8 cellular contexts compared by ENCODE assay signal in genomic region chr7:154929006-154929726, GRCh38.
DNase-seq lines count a peak whose midpoint lies in the region; ATAC-seq, FAIRE-seq and TF ChIP-seq lines count a peak whose summit lies in the region.

No MANE protein-coding gene starts in this region.

- intact Hi-C loops in tibial artery (cut with DNase I; ENCODE audit: low total_unique reads) = loop anchor here (5.0 kb wide), 2 partner anchors 73 to 413 kb away; partner anchors contain the start of gene PAXIP1

- peak overlapping the region; percentile 96 for H3K27ac Mint-ChIP-seq in activated CD4-positive, alpha-beta T cell treated with anti-CD3 and anti-CD28 coated beads, Interleukin-2, amount 10 ng/mL, durations not matched to agents 7 days and 5 days

- no peaks in the 10 kb centered on the region for H4K20me1 ChIP-seq in keratinocyte (ENCODE audit: control insufficient read depth, extremely low read depth, insufficient read depth, low read length)

- peak overlapping the region; percentile 91 for H3K4me2 ChIP-seq in keratinocyte (ENCODE audit: control insufficient read depth, extremely low read depth, insufficient read depth, low read depth, low read length)

- H3K27me3 ChIP-seq in keratinocyte (ENCODE audit: control insufficient read depth, extremely low read depth, insufficient read depth, low read length) = no peaks in the 10 kb centered on the region
- no peaks in the 10 kb centered on the region for H3K27me3 ChIP-seq in tibial artery

- H3K27ac ChIP-seq in VCaP = peak overlapping the region; percentile 70
- H3K27ac ChIP-seq in keratinocyte (ENCODE audit: control insufficient read depth, insufficient read depth, low read length) = peak overlapping the region; percentile 59
- H3K27ac ChIP-seq in tibial artery = peak overlapping the region; percentile 80 to 94

- no peak for ATAC-seq in activated CD4-positive, CD25-positive, alpha-beta regulatory T cell treated with anti-CD3 and anti-CD28 coated beads, Interleukin-2, amount 50 U/mL, for 24 hours

- peaks cover 3% of the 10 kb centered on the region for H3K27me3 Mint-ChIP-seq in activated CD4-positive, alpha-beta T cell treated with anti-CD3 and anti-CD28 coated beads, Interleukin-2, amount 10 ng/mL, durations not matched to agents 7 days and 5 days

- peak overlapping the region; percentile 75 for H3K9ac ChIP-seq in keratinocyte (ENCODE audit: control insufficient read depth, extremely low read depth, insufficient read depth, low read length)

- POLR2A ChIA-PET in activated CD4-positive, alpha-beta T cell treated with anti-CD3 and anti-CD28 coated beads, Interleukin-2, amount 10 ng/mL, durations not matched to agents 7 days and 5 days (lab: Charles Lee) = no interaction called here

- H3K9me3 ChIP-seq in keratinocyte (ENCODE audit: control insufficient read depth, low read depth, low read length) (no peaks in the 10 kb centered on the region), tibial artery (no peaks in the 10 kb centered on the region)

- dilution Hi-C loops in keratinocyte (cut with MboI; ENCODE audit: extremely low pct_ligation_motif_present, low sequenced_read_pairs) = no loop called here

- peak overlapping the region; percentile 97 for H2AFZ ChIP-seq in keratinocyte (ENCODE audit: control insufficient read depth, low read length)

- peaks cover 22% of the 10 kb centered on the region for H3K4me1 Mint-ChIP-seq in activated CD4-positive, alpha-beta T cell treated with anti-CD3 and anti-CD28 coated beads, Interleukin-2, amount 10 ng/mL, durations not matched to agents 7 days and 5 days

- H3K36me3 ChIP-seq in keratinocyte (ENCODE audit: control insufficient read depth in 2 of 2, extremely low read depth in 1 of 2, insufficient read depth in 2 of 2, low read length in 2 of 2) (no peaks in the 10 kb centered on the region), tibial artery (peaks cover 0 to under 1% (median 0%) of the 10 kb centered on the region in 3 donors)

- H3K4me1 ChIP-seq in keratinocyte (ENCODE audit: control insufficient read depth, extremely low read depth, insufficient read depth, low read length) = peaks cover 2% of the 10 kb centered on the region
- H3K4me1 ChIP-seq in tibial artery = peaks cover 0 to 10% (median 2%) of the 10 kb centered on the region in 4 donors

- FAIRE-seq in keratinocyte (lab: Jason Lieb, UNC) = no peak

- no peaks in the 10 kb centered on the region for H3K9me1 ChIP-seq in keratinocyte (ENCODE audit: control insufficient read depth, extremely low read depth, insufficient read depth, low read length)

- peak overlapping the region; percentile 84 for H3K4me3 Mint-ChIP-seq in activated CD4-positive, alpha-beta T cell treated with anti-CD3 and anti-CD28 coated beads, Interleukin-2, amount 10 ng/mL, durations not matched to agents 7 days and 5 days

- peak overlapping the region; percentile 43 to 89 (median 72) for H3K4me3 ChIP-seq in keratinocyte (ENCODE audit: control insufficient read depth in 2 of 3, extremely low read depth in 1 of 3, insufficient read depth in 2 of 3, low read depth in 1 of 3, low read length in 3 of 3)
- H3K4me3 ChIP-seq in tibial artery = peak overlapping the region; percentile 65 to 66

- peaks cover 12% of the 10 kb centered on the region for H3K36me3 Mint-ChIP-seq in activated CD4-positive, alpha-beta T cell treated with anti-CD3 and anti-CD28 coated beads, Interleukin-2, amount 10 ng/mL, durations not matched to agents 7 days and 5 days (ENCODE audit: low read depth)

- TF ChIP-seq CTCF in VCaP (conservative IDR thresholded peaks at IDR 0.05) (no peak), keratinocyte (optimal IDR thresholded peaks at IDR 0.05 in 1 of 3, IDR thresholded peaks at IDR 0.05 in 1 of 3, conservative IDR thresholded peaks at IDR 0.05 in 1 of 3; ENCODE audit: extremely low read depth in 1 of 3, insufficient read depth in 2 of 3, low read length in 3 of 3) (no peak), tibial artery (IDR thresholded peaks at IDR 0.05) (no peak)

- peaks cover 10% of the 10 kb centered on the region for H3K9me3 Mint-ChIP-seq in activated CD4-positive, alpha-beta T cell treated with anti-CD3 and anti-CD28 coated beads, Interleukin-2, amount 10 ng/mL, durations not matched to agents 7 days and 5 days

- DNase-seq in activated CD4-positive, alpha-beta T cell treated with anti-CD3 and anti-CD28 coated beads, Interleukin-2, amount 10 ng/mL, durations not matched to agents 7 days and 5 days = no peak
- DNase-seq in activated CD4-positive, alpha-beta T cell treated with anti-CD3 and anti-CD28 coated beads for 1 hour = no peak
- DNase-seq in keratinocyte (ENCODE audit: low read depth, low spot score) (no peak), tibial artery (no peak), hepatic stellate cell (ENCODE audit: low spot score) (no peak)
- DNase-seq in stimulated activated CD4-positive, alpha-beta T cell treated with anti-CD3 and anti-CD28 coated beads, Interleukin-12 subunit alpha, Interleukin-12 subunit beta, amount 100 ng/mL, for 4 hours = no peak

- no peaks in the 10 kb centered on the region for H3K79me2 ChIP-seq in keratinocyte (ENCODE audit: control insufficient read depth, insufficient read depth, low read length)

- CTCF ChIA-PET in activated CD4-positive, alpha-beta T cell treated with anti-CD3 and anti-CD28 coated beads, Interleukin-2, amount 10 ng/mL, durations not matched to agents 7 days and 5 days (lab: Charles Lee) = interaction anchor here (1.2 to 2.5 kb wide), 4 partner anchors 15 to 818 kb away, joined by 3 to 15 read pairs (median 6); no protein-coding TSS in a partner anchor
